ENCODE assay signal across 8 cellular contexts in the genomic region with DNA sequence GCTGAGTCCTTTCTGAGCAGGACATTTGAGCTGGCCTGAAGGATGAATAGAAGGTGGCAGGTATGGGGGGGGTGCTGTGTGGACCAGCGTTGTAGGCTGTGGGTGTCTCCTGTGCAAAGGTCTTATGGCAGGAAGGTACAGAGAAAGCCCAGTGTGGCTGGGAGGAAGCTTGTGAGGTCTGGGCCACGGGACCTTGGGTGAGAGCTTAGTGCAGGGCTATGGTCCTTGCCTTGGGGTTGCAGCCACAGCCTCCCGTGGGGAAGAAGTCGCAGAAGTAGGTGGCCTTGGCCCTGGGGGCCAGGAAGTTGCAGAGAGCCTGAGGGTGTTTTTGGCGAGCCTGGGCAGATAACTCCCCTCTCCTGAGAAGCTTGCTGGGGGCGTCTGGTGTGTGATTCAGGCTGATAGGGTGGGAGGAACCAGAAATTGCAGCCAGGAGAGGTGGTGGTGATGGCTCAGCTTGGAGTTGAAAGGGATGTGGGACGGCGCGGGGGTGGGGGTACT. TPM values are rescaled to one million over a fixed set of nuclear protein-coding genes. Genes with fewer than 3 reads are reported as not detected.
A peak's percentile ranks its signal among the peaks of the same experiment; 100 is the strongest.
DNase-seq lines count a peak whose midpoint lies in the region; ATAC-seq and TF ChIP-seq lines count a peak whose summit lies in the region.

No MANE protein-coding gene starts in this region.

- ATAC-seq in HCT116 (peak; percentile 5), GM18909 (IDR thresholded peaks at IDR 0.05; ENCODE audit: poor library complexity, unreplicated experiment) (no peak), GM19351 (IDR thresholded peaks at IDR 0.05; ENCODE audit: unreplicated experiment) (no peak)
- peak; percentile 53 for ATAC-seq in activated CD8-positive, alpha-beta T cell treated with anti-CD3 and anti-CD28 coated beads for 36 hours

- intact Hi-C loops in HCT116 (cut with micrococcal nuclease) (no loop called here), left ventricle myocardium inferior (cut with micrococcal nuclease) (no loop called here)
- intact Hi-C loops in activated CD8-positive, alpha-beta T cell treated with anti-CD3 and anti-CD28 coated beads for 36 hours (cut with micrococcal nuclease): no loop called here

- H3K27me3 Mint-ChIP-seq in activated CD8-positive, alpha-beta T cell treated with anti-CD3 and anti-CD28 coated beads for 36 hours: peaks cover 22% of the 10 kb centered on the region

- H3K36me3 Mint-ChIP-seq in activated CD8-positive, alpha-beta T cell treated with anti-CD3 and anti-CD28 coated beads for 36 hours (ENCODE audit: low read depth): no peaks in the 10 kb centered on the region

- no TSS peak for BruUV-seq in HCT116 (replicated peaks; lab: Mats Ljungman, UMichigan)

- H3K4me1 ChIP-seq in HCT116 (ENCODE audit: control insufficient read depth in 1 of 2, insufficient read depth in 2 of 2, low read length in 2 of 2) (peaks cover 52 to 82% of the 10 kb centered on the region in 2 experiments), left ventricle myocardium inferior (peaks cover 70% of the 10 kb centered on the region), skeletal muscle tissue (ENCODE audit: control insufficient read depth in 3 of 3, insufficient read depth in 3 of 3, low read length in 3 of 3) (peaks cover 27 to 40% (median 38%) of the 10 kb centered on the region in 3 donors)

- H3K9ac ChIP-seq in HCT116 (ENCODE audit: low read length) (peak overlapping the region; percentile 77), skeletal muscle tissue (ENCODE audit: low read depth in 1 of 3, low read length in 3 of 3) (peak overlapping the region in 1 of 3 donors; percentile 19)

- TF ChIP-seq CTCF in AG04450 (IDR thresholded peaks at IDR 0.05; ENCODE audit: low read depth, low read length): no peak
- TF ChIP-seq CTCF in HCT116 (IDR thresholded peaks at IDR 0.05 in 2 of 3, conservative IDR thresholded peaks at IDR 0.05 in 1 of 3; ENCODE audit: borderline replicate concordance in 1 of 3, insufficient read depth in 1 of 3, low read depth in 2 of 3, low read length in 2 of 3): no peak
- TF ChIP-seq CTCF in activated CD8-positive, alpha-beta T cell treated with anti-CD3 and anti-CD28 coated beads for 36 hours (IDR thresholded peaks at IDR 0.05): no peak
- no peak for TF ChIP-seq CTCF in left ventricle myocardium inferior (IDR thresholded peaks at IDR 0.05; ENCODE audit: borderline replicate concordance)

- RAD21 ChIA-PET in HCT116 (lab: Charles Lee; ENCODE audit: low non-redundant PET in 1 of 2, low total read pairs in 2 of 2, uncharacterized antibody in 2 of 2, unreplicated experiment in 2 of 2): interaction anchor here in 1 of 2 experiments (0.8 kb wide), 1 partner anchor 70 kb away, joined by 3 read pairs; no protein-coding TSS in a partner anchor

- H3K9me3 ChIP-seq in AG04450 (ENCODE audit: control insufficient read depth, insufficient read depth, low read length): peaks cover 5% of the 10 kb centered on the region; the same call in 1 of the 2 replicates
- no peaks in the 10 kb centered on the region for H3K9me3 ChIP-seq in HCT116 (ENCODE audit: control insufficient read depth in 1 of 2, insufficient read depth in 1 of 2, low read depth in 1 of 2, low read length in 2 of 2)
- no peaks in the 10 kb centered on the region for H3K9me3 ChIP-seq in left ventricle myocardium inferior (replicated peaks)
- no peaks in the 10 kb centered on the region for H3K9me3 ChIP-seq in skeletal muscle tissue (ENCODE audit: control insufficient read depth in 3 of 3, low read length in 3 of 3)

- peak overlapping the region; percentile 90 for H3K4me3 ChIP-seq in AG04450 (ENCODE audit: low read depth, low read length)
- peak overlapping the region; percentile 65 to 73 for H3K4me3 ChIP-seq in HCT116 (replicated peaks in 1 of 2; ENCODE audit: low read depth in 1 of 2, low read length in 2 of 2)
- H3K4me3 ChIP-seq in left ventricle myocardium inferior: peak overlapping the region; percentile 77
- peak overlapping the region; percentile 55 to 67 (median 56) for H3K4me3 ChIP-seq in skeletal muscle tissue (ENCODE audit: low read length in 3 of 3)

- H3K36me3 ChIP-seq in HCT116 (ENCODE audit: control insufficient read depth in 1 of 2, insufficient read depth in 2 of 2, low read length in 2 of 2) (peaks cover 2 to 17% of the 10 kb centered on the region in 2 experiments; a peak in 1 of 4 replicates), left ventricle myocardium inferior (no peaks in the 10 kb centered on the region), skeletal muscle tissue (ENCODE audit: control insufficient read depth in 3 of 3, insufficient read depth in 3 of 3, low read length in 3 of 3) (no peaks in the 10 kb centered on the region)

- TF ChIP-seq RAD21 in HCT116 (IDR thresholded peaks at IDR 0.05; ENCODE audit: low read depth): no peak

- H2AFZ ChIP-seq in HCT116 (ENCODE audit: low read depth, low read length, poor library complexity, severe bottlenecking): no peak overlapping the region

- no peaks in the 10 kb centered on the region for H3K27me3 ChIP-seq in AG04450 (ENCODE audit: control insufficient read depth, insufficient read depth, low read length)
- H3K27me3 ChIP-seq in HCT116 (ENCODE audit: insufficient read depth, low read length): no peaks in the 10 kb centered on the region
- H3K27me3 ChIP-seq in left ventricle myocardium inferior (ENCODE audit: low read depth): peaks cover 26% of the 10 kb centered on the region
- peaks cover 24 to 37% (median 30%) of the 10 kb centered on the region in 3 donors for H3K27me3 ChIP-seq in skeletal muscle tissue (ENCODE audit: control insufficient read depth in 3 of 3, insufficient read depth in 3 of 3, low read length in 3 of 3)

- H3K27ac Mint-ChIP-seq in activated CD8-positive, alpha-beta T cell treated with anti-CD3 and anti-CD28 coated beads for 36 hours: peak overlapping the region; percentile 83

- no peak for TF ChIP-seq POLR2A in HCT116 (IDR thresholded peaks at IDR 0.05; ENCODE audit: borderline replicate concordance, extremely low read depth, insufficient read depth, insufficient read length)

- no peaks in the 10 kb centered on the region; the same call in 1 of the 2 replicates for H4K20me1 ChIP-seq in HCT116 (ENCODE audit: insufficient read depth)

- peaks cover 25% of the 10 kb centered on the region for H3K4me1 Mint-ChIP-seq in activated CD8-positive, alpha-beta T cell treated with anti-CD3 and anti-CD28 coated beads for 36 hours (ENCODE audit: low read depth)

- H3K4me2 ChIP-seq in HCT116 (ENCODE audit: low read length): peak overlapping the region; percentile 95

- H3K9me2 ChIP-seq in HCT116 (ENCODE audit: insufficient read depth): no peaks in the 10 kb centered on the region

- peak overlapping the region; percentile 71 for H3K4me3 Mint-ChIP-seq in activated CD8-positive, alpha-beta T cell treated with anti-CD3 and anti-CD28 coated beads for 36 hours

- peaks cover 79% of the 10 kb centered on the region for H3K79me2 ChIP-seq in HCT116 (ENCODE audit: insufficient read depth, low read length)

- POLR2A ChIA-PET in AG04450 (lab: Yijun Ruan, JAX): interaction anchor here (0.6 to 2.1 kb wide), 11 partner anchors 9 to 423 kb away, joined by 3 to 12 read pairs (median 6); no protein-coding TSS in a partner anchor
- POLR2A ChIA-PET in HCT116 (lab: Charles Lee): interaction anchor here (0.6 to 1.8 kb wide), 7 partner anchors 14 to 1544 kb away, joined by 3 to 5 read pairs (median 3); no protein-coding TSS in a partner anchor
- POLR2A ChIA-PET in activated CD8-positive, alpha-beta T cell treated with anti-CD3 and anti-CD28 coated beads for 36 hours (lab: Charles Lee): interaction anchor here (0.7 to 2.1 kb wide), 13 partner anchors 10 to 174 kb away, joined by 3 to 6 read pairs (median 3); no protein-coding TSS in a partner anchor

- DNase-seq in AG04450 (ENCODE audit: low read depth, low spot score) (no peak), HCT116 (ENCODE audit: low read depth, low spot score) (no peak), left ventricle myocardium inferior (no peak)
- no peak for DNase-seq in activated CD8-positive, alpha-beta T cell treated with anti-CD3 and anti-CD28 coated beads for 36 hours
- DNase-seq in effector CD8-positive, alpha-beta T cell (lab: John Stamatoyannopoulos, UW): no peak

- H3K9me3 Mint-ChIP-seq in activated CD8-positive, alpha-beta T cell treated with anti-CD3 and anti-CD28 coated beads for 36 hours: no peaks in the 10 kb centered on the region

- H3K27ac ChIP-seq in AG04450 (ENCODE audit: low read depth, low read length) (peak overlapping the region; percentile 89), HCT116 (ENCODE audit: low read depth, low read length) (peak overlapping the region; percentile 95), left ventricle myocardium inferior (replicated peaks) (peak overlapping the region; percentile 79), skeletal muscle tissue (ENCODE audit: low read depth, low read length) (peak overlapping the region; percentile 56)

- CTCF ChIA-PET in AG04450 (lab: Charles Lee) (interaction anchor here (1.0 to 1.6 kb wide), 3 partner anchors 29 to 108 kb away, joined by 3 to 6 read pairs (median 4); no protein-coding TSS in a partner anchor), HCT116 (lab: Charles Lee) (interaction anchor here (1.7 kb wide), 1 partner anchor 70 kb away, joined by 8 read pairs; no protein-coding TSS in a partner anchor)
- CTCF ChIA-PET in activated CD8-positive, alpha-beta T cell treated with anti-CD3 and anti-CD28 coated beads for 36 hours (lab: Charles Lee): interaction anchor here (0.9 to 2.1 kb wide), 4 partner anchors 14 to 107 kb away, joined by 3 to 8 read pairs (median 3); no protein-coding TSS in a partner anchor

TF ChIP-seq in HCT116, 20 proteins besides CTCF, POLR2A, EP300 and RAD21:
- TF ChIP-seq FOSL1 (IDR thresholded peaks at IDR 0.05; ENCODE audit: low read depth): no peak

RNA-seq across cellular contexts. Expression of a gene that starts 3.0 kb away (rescaled TPM):
- 108 and 151 TPM in 2 replicates for polyA plus RNA-seq in AG04450 (2011; rRNA removed)
- polyA minus RNA-seq in AG04450 (2011; rRNA and poly(A)+ RNA removed): 90.4 and 104 TPM in 2 replicates
- total RNA-seq in HCT116 (2021; ENCODE audit: unreplicated experiment): 302 TPM
- 185 and 190 TPM in 2 replicates for polyA plus RNA-seq in HCT116 (2012)
- 10 to 100 TPM; 24.5 to 25.2 TPM for total RNA-seq in activated CD8-positive, alpha-beta T cell treated with anti-CD3 and anti-CD28 coated beads for 36 hours
- total RNA-seq in left ventricle myocardium inferior: 13.4 TPM
- total RNA-seq in skeletal muscle tissue: 110 TPM

Comparison
In these comparisons a context has a peak if more than half of its experiments do, and no peak if none do; other contexts are left out.
1. ATAC-seq: peak in HCT116 (single experiment) and activated CD8-positive, alpha-beta T cell treated with anti-CD3 and anti-CD28 coated beads for 36 hours (single experiment); none in GM18909 (single experiment) and GM19351 (single experiment).
2. Peak in every context shown above with its lines, with median percentiles within 50 percentile points of each other: H3K27ac ChIP-seq and H3K4me3 ChIP-seq.